In the genomic region with DNA sequence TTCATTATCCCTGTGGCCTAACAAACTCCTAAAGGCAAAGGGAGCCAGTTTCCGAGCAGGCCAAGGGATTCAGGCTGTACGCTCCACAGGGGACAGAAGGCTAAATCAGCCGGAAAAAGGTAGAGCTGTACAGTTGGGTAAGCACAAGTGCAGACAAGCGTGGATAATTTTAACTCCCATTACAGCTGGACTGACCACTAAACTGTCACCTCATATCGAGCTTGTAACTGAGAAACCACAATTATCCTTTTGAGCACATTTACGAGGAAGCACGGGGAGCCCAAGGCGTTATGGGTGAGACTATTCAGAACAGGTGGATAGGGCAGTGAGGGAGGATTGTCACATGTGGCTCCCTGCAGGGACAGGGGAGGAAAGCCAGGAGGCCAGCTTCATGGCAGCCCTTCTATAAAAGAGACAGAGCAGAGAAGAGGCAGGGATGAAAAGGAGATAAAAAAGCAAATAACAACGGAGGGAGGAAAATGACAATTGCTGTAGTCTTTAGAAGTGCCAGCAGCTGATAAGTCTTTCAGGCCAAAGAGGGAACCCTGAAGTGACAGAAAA, we compare ENCODE assay signal across 1 cellular context.
TF ChIP-seq lines count a peak whose summit lies in the region.

No MANE protein-coding gene starts in this region.

TF ChIP-seq in GM23338, 12 proteins besides CTCF, POLR2A, EP300 and RAD21 (continued from another document):
- TF ChIP-seq, protein P1, sequence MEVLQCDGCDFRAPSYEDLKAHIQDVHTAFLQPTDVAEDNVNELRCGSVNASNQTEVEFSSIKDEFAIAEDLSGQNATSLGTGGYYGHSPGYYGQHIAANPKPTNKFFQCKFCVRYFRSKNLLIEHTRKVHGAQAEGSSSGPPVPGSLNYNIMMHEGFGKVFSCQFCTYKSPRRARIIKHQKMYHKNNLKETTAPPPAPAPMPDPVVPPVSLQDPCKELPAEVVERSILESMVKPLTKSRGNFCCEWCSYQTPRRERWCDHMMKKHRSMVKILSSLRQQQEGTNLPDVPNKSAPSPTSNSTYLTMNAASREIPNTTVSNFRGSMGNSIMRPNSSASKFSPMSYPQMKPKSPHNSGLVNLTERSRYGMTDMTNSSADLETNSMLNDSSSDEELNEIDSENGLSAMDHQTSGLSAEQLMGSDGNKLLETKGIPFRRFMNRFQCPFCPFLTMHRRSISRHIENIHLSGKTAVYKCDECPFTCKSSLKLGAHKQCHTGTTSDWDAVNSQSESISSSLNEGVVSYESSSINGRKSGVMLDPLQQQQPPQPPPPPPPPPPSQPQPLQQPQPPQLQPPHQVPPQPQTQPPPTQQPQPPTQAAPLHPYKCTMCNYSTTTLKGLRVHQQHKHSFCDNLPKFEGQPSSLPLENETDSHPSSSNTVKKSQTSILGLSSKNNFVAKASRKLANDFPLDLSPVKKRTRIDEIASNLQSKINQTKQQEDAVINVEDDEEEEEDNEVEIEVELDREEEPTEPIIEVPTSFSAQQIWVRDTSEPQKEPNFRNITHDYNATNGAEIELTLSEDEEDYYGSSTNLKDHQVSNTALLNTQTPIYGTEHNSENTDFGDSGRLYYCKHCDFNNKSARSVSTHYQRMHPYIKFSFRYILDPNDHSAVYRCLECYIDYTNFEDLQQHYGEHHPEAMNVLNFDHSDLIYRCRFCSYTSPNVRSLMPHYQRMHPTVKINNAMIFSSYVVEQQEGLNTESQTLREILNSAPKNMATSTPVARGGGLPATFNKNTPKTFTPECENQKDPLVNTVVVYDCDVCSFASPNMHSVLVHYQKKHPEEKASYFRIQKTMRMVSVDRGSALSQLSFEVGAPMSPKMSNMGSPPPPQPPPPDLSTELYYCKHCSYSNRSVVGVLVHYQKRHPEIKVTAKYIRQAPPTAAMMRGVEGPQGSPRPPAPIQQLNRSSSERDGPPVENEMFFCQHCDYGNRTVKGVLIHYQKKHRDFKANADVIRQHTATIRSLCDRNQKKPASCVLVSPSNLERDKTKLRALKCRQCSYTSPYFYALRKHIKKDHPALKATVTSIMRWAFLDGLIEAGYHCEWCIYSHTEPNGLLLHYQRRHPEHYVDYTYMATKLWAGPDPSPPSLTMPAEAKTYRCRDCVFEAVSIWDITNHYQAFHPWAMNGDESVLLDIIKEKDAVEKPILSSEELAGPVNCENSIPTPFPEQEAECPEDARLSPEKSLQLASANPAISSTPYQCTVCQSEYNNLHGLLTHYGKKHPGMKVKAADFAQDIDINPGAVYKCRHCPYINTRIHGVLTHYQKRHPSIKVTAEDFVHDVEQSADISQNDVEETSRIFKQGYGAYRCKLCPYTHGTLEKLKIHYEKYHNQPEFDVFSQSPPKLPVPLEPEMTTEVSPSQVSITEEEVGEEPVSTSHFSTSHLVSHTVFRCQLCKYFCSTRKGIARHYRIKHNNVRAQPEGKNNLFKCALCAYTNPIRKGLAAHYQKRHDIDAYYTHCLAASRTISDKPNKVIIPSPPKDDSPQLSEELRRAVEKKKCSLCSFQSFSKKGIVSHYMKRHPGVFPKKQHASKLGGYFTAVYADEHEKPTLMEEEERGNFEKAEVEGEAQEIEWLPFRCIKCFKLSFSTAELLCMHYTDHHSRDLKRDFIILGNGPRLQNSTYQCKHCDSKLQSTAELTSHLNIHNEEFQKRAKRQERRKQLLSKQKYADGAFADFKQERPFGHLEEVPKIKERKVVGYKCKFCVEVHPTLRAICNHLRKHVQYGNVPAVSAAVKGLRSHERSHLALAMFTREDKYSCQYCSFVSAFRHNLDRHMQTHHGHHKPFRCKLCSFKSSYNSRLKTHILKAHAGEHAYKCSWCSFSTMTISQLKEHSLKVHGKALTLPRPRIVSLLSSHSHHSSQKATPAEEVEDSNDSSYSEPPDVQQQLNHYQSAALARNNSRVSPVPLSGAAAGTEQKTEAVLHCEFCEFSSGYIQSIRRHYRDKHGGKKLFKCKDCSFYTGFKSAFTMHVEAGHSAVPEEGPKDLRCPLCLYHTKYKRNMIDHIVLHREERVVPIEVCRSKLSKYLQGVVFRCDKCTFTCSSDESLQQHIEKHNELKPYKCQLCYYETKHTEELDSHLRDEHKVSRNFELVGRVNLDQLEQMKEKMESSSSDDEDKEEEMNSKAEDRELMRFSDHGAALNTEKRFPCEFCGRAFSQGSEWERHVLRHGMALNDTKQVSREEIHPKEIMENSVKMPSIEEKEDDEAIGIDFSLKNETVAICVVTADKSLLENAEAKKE (CRISPR knock-in tag; IDR thresholded peaks at IDR 0.05), result no peak
- TF ChIP-seq ZNF331 (CRISPR knock-in tag; IDR thresholded peaks at IDR 0.05; ENCODE audit: low read depth), result no peak
- TF ChIP-seq EZH2 (IDR thresholded peaks at IDR 0.05; ENCODE audit: low read depth, unreplicated experiment), result no peak
- TF ChIP-seq, protein P2, sequence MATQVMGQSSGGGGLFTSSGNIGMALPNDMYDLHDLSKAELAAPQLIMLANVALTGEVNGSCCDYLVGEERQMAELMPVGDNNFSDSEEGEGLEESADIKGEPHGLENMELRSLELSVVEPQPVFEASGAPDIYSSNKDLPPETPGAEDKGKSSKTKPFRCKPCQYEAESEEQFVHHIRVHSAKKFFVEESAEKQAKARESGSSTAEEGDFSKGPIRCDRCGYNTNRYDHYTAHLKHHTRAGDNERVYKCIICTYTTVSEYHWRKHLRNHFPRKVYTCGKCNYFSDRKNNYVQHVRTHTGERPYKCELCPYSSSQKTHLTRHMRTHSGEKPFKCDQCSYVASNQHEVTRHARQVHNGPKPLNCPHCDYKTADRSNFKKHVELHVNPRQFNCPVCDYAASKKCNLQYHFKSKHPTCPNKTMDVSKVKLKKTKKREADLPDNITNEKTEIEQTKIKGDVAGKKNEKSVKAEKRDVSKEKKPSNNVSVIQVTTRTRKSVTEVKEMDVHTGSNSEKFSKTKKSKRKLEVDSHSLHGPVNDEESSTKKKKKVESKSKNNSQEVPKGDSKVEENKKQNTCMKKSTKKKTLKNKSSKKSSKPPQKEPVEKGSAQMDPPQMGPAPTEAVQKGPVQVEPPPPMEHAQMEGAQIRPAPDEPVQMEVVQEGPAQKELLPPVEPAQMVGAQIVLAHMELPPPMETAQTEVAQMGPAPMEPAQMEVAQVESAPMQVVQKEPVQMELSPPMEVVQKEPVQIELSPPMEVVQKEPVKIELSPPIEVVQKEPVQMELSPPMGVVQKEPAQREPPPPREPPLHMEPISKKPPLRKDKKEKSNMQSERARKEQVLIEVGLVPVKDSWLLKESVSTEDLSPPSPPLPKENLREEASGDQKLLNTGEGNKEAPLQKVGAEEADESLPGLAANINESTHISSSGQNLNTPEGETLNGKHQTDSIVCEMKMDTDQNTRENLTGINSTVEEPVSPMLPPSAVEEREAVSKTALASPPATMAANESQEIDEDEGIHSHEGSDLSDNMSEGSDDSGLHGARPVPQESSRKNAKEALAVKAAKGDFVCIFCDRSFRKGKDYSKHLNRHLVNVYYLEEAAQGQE (IDR thresholded peaks at IDR 0.05; ENCODE audit: unreplicated experiment), result no peak
- no peak for TF ChIP-seq CREB1 (CRISPR knock-in tag; IDR thresholded peaks at IDR 0.05; ENCODE audit: low read depth)
- no peak for TF ChIP-seq JUNB (IDR thresholded peaks at IDR 0.05; ENCODE audit: unreplicated experiment)
- no peak for TF ChIP-seq ZNF114 (CRISPR knock-in tag; IDR thresholded peaks at IDR 0.05)
- no peak for TF ChIP-seq POLR2AphosphoS5 (IDR thresholded peaks at IDR 0.05; ENCODE audit: low read depth)
- no peak for TF ChIP-seq EZH2phosphoT487 (IDR thresholded peaks at IDR 0.05; ENCODE audit: unreplicated experiment)
